ENCODE assay signal across 17 cellular contexts in genomic region chr11:95016133-95016532, GRCh38. TPM values are rescaled to one million over a fixed set of nuclear protein-coding genes. Genes with fewer than 3 reads are reported as not detected.
DNase-seq lines count a peak whose midpoint lies in the region; ATAC-seq and TF ChIP-seq lines count a peak whose summit lies in the region.
"Had no signal": no experiment of that assay in that cellular context is flagged by ENCODE, and none has a peak within 500 bp of the region (broad histone marks: within the 10 kb centered on the region; RNA-seq: fewer than 3 reads in every experiment).

No MANE protein-coding gene starts in this region.

- no peak overlapping the region for H2AK5ac ChIP-seq in mesenchymal stem cell (ENCODE audit: low read length, severe bottlenecking)

- TF ChIP-seq EP300 in tibial nerve (IDR thresholded peaks at IDR 0.05) = no peak

- H3K79me1 ChIP-seq in mesenchymal stem cell (replicated peaks; ENCODE audit: low read length, poor library complexity, severe bottlenecking) = no peaks in the 10 kb centered on the region

- H3K4me1 ChIP-seq in GM23338 (ENCODE audit: insufficient read depth) (no peaks in the 10 kb centered on the region), RWPE2 (ENCODE audit: insufficient read depth, poor library complexity, severe bottlenecking) (no peaks in the 10 kb centered on the region), mesenchymal stem cell (ENCODE audit: control insufficient read depth, insufficient read depth, low read depth, low read length) (no peaks in the 10 kb centered on the region), smooth muscle cell (ENCODE audit: low read depth) (no peaks in the 10 kb centered on the region), tibial nerve (no peaks in the 10 kb centered on the region)
- H3K4me1 ChIP-seq: BLaER1 had no signal

- no peaks in the 10 kb centered on the region for H3K36me3 Mint-ChIP-seq in GM23338 (ENCODE audit: low read depth)
- H3K36me3 Mint-ChIP-seq: CD8-positive, alpha-beta memory T cell had no signal

- no peak overlapping the region for H3K27ac Mint-ChIP-seq in GM23338
- H3K27ac Mint-ChIP-seq: CD8-positive, alpha-beta memory T cell had no signal

- H2AFZ ChIP-seq in GM23338 (peak overlapping the region; percentile 47; the same call in 1 of the 2 replicates), mesenchymal stem cell (ENCODE audit: low read depth, low read length) (peak overlapping the region; percentile 14), smooth muscle cell (ENCODE audit: low read depth) (peak overlapping the region; percentile 45)

- H2BK12ac ChIP-seq in mesenchymal stem cell (ENCODE audit: low read length in 2 of 2) = no peak overlapping the region

- H4K20me1 ChIP-seq in GM23338 (replicated peaks; ENCODE audit: insufficient read depth) (no peaks in the 10 kb centered on the region), smooth muscle cell (ENCODE audit: low read depth) (no peaks in the 10 kb centered on the region)
- H4K20me1 ChIP-seq: BLaER1 had no signal

- no peak overlapping the region for H2BK120ac ChIP-seq in mesenchymal stem cell (ENCODE audit: low read depth, low read length)

- H3F3A ChIP-seq in GM23338 (replicated peaks; ENCODE audit: low read depth) (no peaks in the 10 kb centered on the region), smooth muscle cell (ENCODE audit: low read depth) (no peaks in the 10 kb centered on the region)

- WGBS in mesenchymal stem cell = no CpG with 5 or more reads among the region's 2 CpGs
- 9% methylated on average over 2 of the region's 2 CpGs for WGBS in smooth muscle cell (ENCODE audit: low lambda C conversion rate)
- WGBS in tibial nerve, 2 donors = 37 to 53% methylated on average over 2 of the region's 2 CpGs

- H3K4me3 ChIP-seq in GM23338 (no peak overlapping the region), RWPE2 (ENCODE audit: severe bottlenecking) (no peak overlapping the region), mesenchymal stem cell (ENCODE audit: insufficient read depth in 1 of 2, low read depth in 1 of 2, low read length in 2 of 2) (no peak overlapping the region), smooth muscle cell (no peak overlapping the region), tibial nerve (no peak overlapping the region)
- H3K4me3 ChIP-seq: BLaER1 had no signal

- no peaks in the 10 kb centered on the region for H3K4me1 Mint-ChIP-seq in GM23338
- H3K4me1 Mint-ChIP-seq: CD8-positive, alpha-beta memory T cell had no signal

- H3K79me2 ChIP-seq in GM23338 (replicated peaks; ENCODE audit: insufficient read depth) (no peaks in the 10 kb centered on the region), smooth muscle cell (ENCODE audit: low read depth) (no peaks in the 10 kb centered on the region)

- H3K4me3 Mint-ChIP-seq in GM23338 = no peak overlapping the region
- H3K4me3 Mint-ChIP-seq: CD8-positive, alpha-beta memory T cell had no signal

- no peaks in the 10 kb centered on the region for H3K9me3 Mint-ChIP-seq in GM23338
- H3K9me3 Mint-ChIP-seq: CD8-positive, alpha-beta memory T cell had no signal

- no peak for TF ChIP-seq POLR2A in tibial nerve (IDR thresholded peaks at IDR 0.05)

- no peak overlapping the region for H3K4me2 ChIP-seq in GM23338
- no peak overlapping the region for H3K4me2 ChIP-seq in mesenchymal stem cell (ENCODE audit: low read length, poor library complexity, severe bottlenecking)
- no peak overlapping the region for H3K4me2 ChIP-seq in smooth muscle cell
- H3K4me2 ChIP-seq: BLaER1 had no signal

- no peak overlapping the region for H4K8ac ChIP-seq in mesenchymal stem cell (ENCODE audit: low read length)

- H4K91ac ChIP-seq in mesenchymal stem cell (ENCODE audit: low read length) = no peak overlapping the region

- TF ChIP-seq CTCF in GM23338 (conservative IDR thresholded peaks at IDR 0.05; ENCODE audit: low read depth in 2 of 2) (no peak), RWPE2 (IDR thresholded peaks at IDR 0.05; ENCODE audit: poor library complexity, severe bottlenecking) (no peak), smooth muscle cell (IDR thresholded peaks at IDR 0.05; ENCODE audit: borderline replicate concordance, insufficient read depth, poor library complexity, severe bottlenecking) (no peak), tibial nerve (IDR thresholded peaks at IDR 0.05) (no peak)

- peaks cover 1% of the 10 kb centered on the region for H3K27me3 Mint-ChIP-seq in GM23338 (ENCODE audit: insufficient read depth, low read depth, poor library complexity)

- H3K9ac ChIP-seq in mesenchymal stem cell (ENCODE audit: low read length) (no peak overlapping the region), smooth muscle cell (ENCODE audit: low read depth) (no peak overlapping the region)
- H3K9ac ChIP-seq: BLaER1 had no signal

- H3K9me3 ChIP-seq in RWPE2 (ENCODE audit: severe bottlenecking) (no peaks in the 10 kb centered on the region), mesenchymal stem cell (ENCODE audit: control insufficient read depth, low read length) (no peaks in the 10 kb centered on the region), smooth muscle cell (replicated peaks; ENCODE audit: low read depth) (no peaks in the 10 kb centered on the region), tibial nerve (no peaks in the 10 kb centered on the region)
- H3K9me3 ChIP-seq: BLaER1, Caco-2 had no signal

- H3K27me3 ChIP-seq in GM23338 (ENCODE audit: insufficient read depth) (no peaks in the 10 kb centered on the region), RWPE2 (ENCODE audit: insufficient read depth, poor library complexity, severe bottlenecking) (no peaks in the 10 kb centered on the region), mesenchymal stem cell (ENCODE audit: control insufficient read depth in 1 of 2, insufficient read depth in 1 of 2, low read length in 2 of 2) (peaks cover 0 to 4% of the 10 kb centered on the region in 2 experiments), smooth muscle cell (ENCODE audit: low read depth) (no peaks in the 10 kb centered on the region), tibial nerve (no peaks in the 10 kb centered on the region)
- H3K27me3 ChIP-seq: BLaER1 had no signal

- H3K36me3 ChIP-seq in GM23338 (ENCODE audit: insufficient read depth) (no peaks in the 10 kb centered on the region), RWPE2 (ENCODE audit: low read depth) (no peaks in the 10 kb centered on the region), mesenchymal stem cell (ENCODE audit: control insufficient read depth in 1 of 2, insufficient read depth in 2 of 2, low read depth in 1 of 2, low read length in 2 of 2) (no peaks in the 10 kb centered on the region), smooth muscle cell (ENCODE audit: low read depth) (no peaks in the 10 kb centered on the region), tibial nerve (no peaks in the 10 kb centered on the region)
- H3K36me3 ChIP-seq: BLaER1 had no signal

- H3K27ac ChIP-seq in GM23338 (ENCODE audit: low read depth) = no peak overlapping the region
- no peak overlapping the region for H3K27ac ChIP-seq in RWPE2 (ENCODE audit: poor library complexity, severe bottlenecking)
- H3K27ac ChIP-seq in mesenchymal stem cell (ENCODE audit: low read length, poor library complexity, severe bottlenecking) = no peak overlapping the region
- no peak overlapping the region for H3K27ac ChIP-seq in smooth muscle cell (ENCODE audit: low read depth)
- H3K27ac ChIP-seq in tibial nerve = no peak overlapping the region
- H3K27ac ChIP-seq: BLaER1 had no signal

- H3K9me2 ChIP-seq in GM23338 (ENCODE audit: insufficient read depth) = no peaks in the 10 kb centered on the region

- H2BK5ac ChIP-seq in mesenchymal stem cell (ENCODE audit: low read depth, low read length, poor library complexity, severe bottlenecking) = no peak overlapping the region

- no peak overlapping the region for H2BK15ac ChIP-seq in mesenchymal stem cell (ENCODE audit: low read depth, poor library complexity, severe bottlenecking)

- peak overlapping the region in 1 of 2 experiments; percentile 33 for H3K18ac ChIP-seq in mesenchymal stem cell (ENCODE audit: low read depth in 1 of 2, low read length in 2 of 2)

- no peak overlapping the region for H3K23ac ChIP-seq in mesenchymal stem cell (ENCODE audit: low read length in 2 of 2)

- H3K14ac ChIP-seq in mesenchymal stem cell (ENCODE audit: low read length in 2 of 2) = no peak overlapping the region

- DNase-seq in GM23338 (ENCODE audit: low spot score) (no peak), RWPE2 (ENCODE audit: low spot score) (no peak), mesenchymal stem cell (peak; percentile 18), smooth muscle cell (lab: John Stamatoyannopoulos, UW; ENCODE audit: unreplicated experiment) (no peak), globus pallidus (ENCODE audit: low spot score) (no peak), tibial nerve (ENCODE audit: low spot score in 2 of 2) (no peak)
- DNase-seq: 8988T; AML-193; CD8-positive, alpha-beta memory T cell; DND-41; GF-D8; IMR-90 had no signal

- no peak overlapping the region for H3K4ac ChIP-seq in mesenchymal stem cell (ENCODE audit: low read depth in 1 of 2, low read length in 2 of 2)

- ATAC-seq in GM23338 (no peak), RWPE2 (ENCODE audit: low read depth) (peak; percentile 33; the same call in 1 of the 3 replicates), GM21825 (IDR thresholded peaks at IDR 0.05; ENCODE audit: unreplicated experiment) (no peak)
- ATAC-seq: HCT116 had no signal

RNA-seq across cellular contexts. Expression of gene KDM4E, which starts 8.9 kb away (rescaled TPM):
- not detected in 2 replicates for total RNA-seq in GM23338 (2014; rRNA removed; shearing (Covaris generic))
- polyA plus RNA-seq in GM23338 (2016; fragmentation: Nextera tagmentation; extraction: Ambion mirVana) (not detected in 2 replicates), smooth muscle cell (not detected in 2 replicates)
- not detected for polyA plus RNA-seq in mesenchymal stem cell (2013, experiment 1 of 2)
- not detected for polyA plus RNA-seq in mesenchymal stem cell (2013, experiment 2 of 2)
- total RNA-seq in smooth muscle cell (not detected in 2 replicates), tibial nerve (not detected)
- total RNA-seq: Caco-2; CD8-positive, alpha-beta memory T cell; HT-29; IMR-90 had no signal
- polyA plus RNA-seq: CD8-positive, alpha-beta memory T cell; IMR-90 had no signal

RNA-seq across cellular contexts. Expression of gene KDM4F, which starts 33.1 kb away (rescaled TPM):
- total RNA-seq in GM23338 (2014; rRNA removed; shearing (Covaris generic)) = not detected in 2 replicates
- polyA plus RNA-seq in GM23338 (2016; fragmentation: Nextera tagmentation; extraction: Ambion mirVana) (not detected in 2 replicates), smooth muscle cell (not detected in 2 replicates)
- not detected for polyA plus RNA-seq in mesenchymal stem cell (2013, experiment 1 of 2)
- polyA plus RNA-seq in mesenchymal stem cell (2013, experiment 2 of 2) = not detected
- total RNA-seq in smooth muscle cell (not detected in 2 replicates), tibial nerve (not detected)
- total RNA-seq: Caco-2; CD8-positive, alpha-beta memory T cell; HT-29; IMR-90 had no signal
- polyA plus RNA-seq: CD8-positive, alpha-beta memory T cell; IMR-90 had no signal

RNA-seq across cellular contexts. Expression of gene KDM4D, which starts 42.6 kb away (rescaled TPM):
- 0.94 and 2.6 TPM in 2 replicates for total RNA-seq in GM23338 (2014; rRNA removed; shearing (Covaris generic))
- polyA plus RNA-seq in GM23338 (2016; fragmentation: Nextera tagmentation; extraction: Ambion mirVana) (0.65 and 1.4 TPM in 2 replicates), smooth muscle cell (0.54 and 1.4 TPM in 2 replicates)
- 0.40 TPM for polyA plus RNA-seq in mesenchymal stem cell (2013, experiment 1 of 2)
- polyA plus RNA-seq in mesenchymal stem cell (2013, experiment 2 of 2) = 0.41 TPM
- total RNA-seq in smooth muscle cell (0.63 and 0.94 TPM in 2 replicates), tibial nerve (1 to 10 TPM in 3 of 4 donors, under 1 TPM in 1; 0.63 to 4.8 (median 1.3) TPM)

RNA-seq across cellular contexts. Expression of gene CWC15, which starts 42.8 kb away (rescaled TPM):
- total RNA-seq in GM23338 (2014; rRNA removed; shearing (Covaris generic)) = 28.2 and 31.9 TPM in 2 replicates
- polyA plus RNA-seq in GM23338 (2016; fragmentation: Nextera tagmentation; extraction: Ambion mirVana) = 168 and 177 TPM in 2 replicates
- 113 TPM for polyA plus RNA-seq in mesenchymal stem cell (2013, experiment 1 of 2)
- 117 TPM for polyA plus RNA-seq in mesenchymal stem cell (2013, experiment 2 of 2)
- total RNA-seq in smooth muscle cell = 64.1 and 80.7 TPM in 2 replicates
- polyA plus RNA-seq in smooth muscle cell = 70.0 and 70.2 TPM in 2 replicates
- 10 to 100 TPM; 29.6 to 54.0 (median 37.9) TPM for total RNA-seq in tibial nerve

RNA-seq across cellular contexts. Expression of gene SRSF8, which starts 50.6 kb away (rescaled TPM):
- 11.0 and 12.6 TPM in 2 replicates for total RNA-seq in GM23338 (2014; rRNA removed; shearing (Covaris generic))
- polyA plus RNA-seq in GM23338 (2016; fragmentation: Nextera tagmentation; extraction: Ambion mirVana) (18.2 and 19.9 TPM in 2 replicates), smooth muscle cell (40.5 and 50.6 TPM in 2 replicates)
- 27.3 TPM for polyA plus RNA-seq in mesenchymal stem cell (2013, experiment 1 of 2)
- polyA plus RNA-seq in mesenchymal stem cell (2013, experiment 2 of 2) = 27.1 TPM
- total RNA-seq in smooth muscle cell (39.9 and 43.5 TPM in 2 replicates), tibial nerve (10 to 100 TPM; 41.4 to 79.8 (median 49.1) TPM)
